9 cellular contexts compared by ENCODE assay signal in genomic region chr6:41637179-41638001, GRCh38. TPM values are rescaled to one million over a fixed set of nuclear protein-coding genes. Genes with fewer than 3 reads are reported as not detected.
A peak's percentile ranks its signal among the peaks of the same experiment; 100 is the strongest.
DNase-seq lines count a peak whose midpoint lies in the region; ATAC-seq and TF ChIP-seq lines count a peak whose summit lies in the region.
"Had no signal": no experiment of that assay in that cellular context is flagged by ENCODE, and none has a peak within 500 bp of the region (broad histone marks: within the 10 kb centered on the region; RNA-seq: fewer than 3 reads in every experiment).

No MANE protein-coding gene starts in this region.

- no peak overlapping the region for H3K9ac ChIP-seq in neural cell (ENCODE audit: low read length)

- no peaks in the 10 kb centered on the region for H3F3A ChIP-seq in neural cell (ENCODE audit: insufficient read depth, low read length, poor library complexity, severe bottlenecking)

- H3K9me2 ChIP-seq in neural cell (ENCODE audit: insufficient read depth, low read length) = no peaks in the 10 kb centered on the region

- 9 to 13% methylated on average over 55 to 57 of the region's 57 CpGs for WGBS in esophagus, 2 donors

- TF ChIP-seq RAD21 in neural cell (conservative IDR thresholded peaks at IDR 0.05) = no peak

- no peaks in the 10 kb centered on the region for H3K9me3 ChIP-seq in esophagus (ENCODE audit: control insufficient read depth in 2 of 2, insufficient read depth in 1 of 2, low read depth in 1 of 2, low read length in 1 of 2)
- H3K9me3 ChIP-seq in neural cell (ENCODE audit: low read length) = no peaks in the 10 kb centered on the region

- no peaks in the 10 kb centered on the region for H3K79me2 ChIP-seq in neural cell (replicated peaks; ENCODE audit: insufficient read depth, low read length)

- H3K27ac ChIP-seq in esophagus (ENCODE audit: low read depth in 2 of 2, low read length in 1 of 2) = peak overlapping the region in 1 of 2 donors; percentile 76
- no peak overlapping the region for H3K27ac ChIP-seq in neural cell (ENCODE audit: low read length)

- no peak overlapping the region for H2AFZ ChIP-seq in neural cell (ENCODE audit: low read depth, low read length)

- no peaks in the 10 kb centered on the region for H3K36me3 ChIP-seq in esophagus (ENCODE audit: control insufficient read depth in 2 of 2, insufficient read depth in 2 of 2, low read length in 1 of 2)
- H3K36me3 ChIP-seq in neural cell (ENCODE audit: insufficient read depth, low read length) = no peaks in the 10 kb centered on the region

- H3K27me3 ChIP-seq in esophagus (ENCODE audit: control insufficient read depth in 1 of 2, insufficient read depth in 2 of 2, low read length in 2 of 2) (no peaks in the 10 kb centered on the region), neural cell (ENCODE audit: insufficient read depth, low read depth, low read length) (peaks cover 58% of the 10 kb centered on the region)

- TF ChIP-seq CTCF in AG04449 (IDR thresholded peaks at IDR 0.05; ENCODE audit: insufficient read depth, low read length, missing control alignments) (no peak), neural cell (IDR thresholded peaks at IDR 0.05; ENCODE audit: poor library complexity, severe bottlenecking) (no peak)

- no peak for ATAC-seq in GM21515 (IDR thresholded peaks at IDR 0.05; ENCODE audit: unreplicated experiment)
- ATAC-seq in HG02970 (IDR thresholded peaks at IDR 0.05; ENCODE audit: low FRiP score, unreplicated experiment) = no peak

- H3K4me2 ChIP-seq in neural cell (ENCODE audit: low read length) = no peak overlapping the region

- CTCF ChIA-PET in AG04449 (lab: Yijun Ruan, JAX) = interaction anchor here (1.1 to 1.5 kb wide), 2 partner anchors 34 to 266 kb away, joined by 3 to 9 read pairs; no protein-coding TSS in a partner anchor

- TF ChIP-seq EP300 in neural cell (conservative IDR thresholded peaks at IDR 0.05; ENCODE audit: poor library complexity, severe bottlenecking) = no peak

- H3K4me3 ChIP-seq in AG04449 (ENCODE audit: low read depth, low read length) = peak overlapping the region; percentile 60
- H3K4me3 ChIP-seq in esophagus (ENCODE audit: low read depth in 1 of 2, low read length in 2 of 2) = peak overlapping the region; percentile 64 to 67
- H3K4me3 ChIP-seq in neural cell (ENCODE audit: low read length) = peak overlapping the region; percentile 73

- no peak for DNase-seq in AG04449 (ENCODE audit: low read depth, low spot score)
- DNase-seq in RKO (ENCODE audit: low spot score) = peak; percentile 41
- no peak for DNase-seq in activated effector memory CD4-positive, alpha-beta T cell treated with Interleukin-2 at 50 U/mL for 16 hours
- no peak for DNase-seq in medulla oblongata (ENCODE audit: extremely low spot score)
- DNase-seq: OCI-M1 had no signal

- H4K20me1 ChIP-seq in neural cell (ENCODE audit: insufficient read depth) = no peaks in the 10 kb centered on the region

- POLR2A ChIA-PET in AG04449 (lab: Yijun Ruan, JAX) = no interaction called here

- H3K4me1 ChIP-seq in esophagus (ENCODE audit: control insufficient read depth in 2 of 2, insufficient read depth in 2 of 2, low read length in 1 of 2) = peaks cover 0 to 5% of the 10 kb centered on the region in 2 donors

TF ChIP-seq in neural cell, 6 proteins besides CTCF, POLR2A, EP300 and RAD21:
- TF ChIP-seq EZH2 (IDR thresholded peaks at IDR 0.05; ENCODE audit: borderline replicate concordance, insufficient read depth, low read length, poor library complexity, severe bottlenecking) (peak; percentile 50), TAF1 (IDR thresholded peaks at IDR 0.05; ENCODE audit: low read depth) (no peak)

RNA-seq across cellular contexts. Expression of gene MDFI, which starts 0.9 kb away (rescaled TPM):
- polyA plus RNA-seq in esophagus (10 to 100 TPM; 57.2 to 70.3 TPM), neural cell (42.5 and 42.8 TPM in 2 replicates)
- polyA minus RNA-seq in neural cell = 12.7 and 17.5 TPM in 2 replicates
